Comparison of ENCODE assay signal across 1 cellular context in genomic region chr19:45885556-45886426, GRCh38.
TF ChIP-seq lines count a peak whose summit lies in the region.

TSS of gene IRF2BP1 (minus strand) at chr19:45886141. CDS start at chr19:45885774, 367 bp downstream.

TF ChIP-seq in GM12878, 131 proteins besides CTCF, POLR2A, EP300 and RAD21 (continued from another document):
- TF ChIP-seq BACH1 (IDR thresholded peaks at IDR 0.05; ENCODE audit: borderline replicate concordance), result peak; percentile 80; the same call in 1 of the 2 replicates
- no peak for TF ChIP-seq PML (IDR thresholded peaks at IDR 0.05; ENCODE audit: low read length)
- TF ChIP-seq SUPT20H (IDR thresholded peaks at IDR 0.05; ENCODE audit: borderline replicate concordance, control insufficient read depth, low read depth, low read length), result no peak
- 0 out of 2 replicates have a peak, but pooled peaks have one; percentile 45 for TF ChIP-seq GATAD2B (conservative IDR thresholded peaks at IDR 0.05; ENCODE audit: low read depth)
- TF ChIP-seq CEBPB (IDR thresholded peaks at IDR 0.05; ENCODE audit: borderline replicate concordance in 1 of 2, low read depth in 2 of 2, low read length in 2 of 2), result 0 out of 4 replicates have a peak, but pooled peaks of 1 of the 2 experiments have one; percentile 42
- TF ChIP-seq, protein P1, sequence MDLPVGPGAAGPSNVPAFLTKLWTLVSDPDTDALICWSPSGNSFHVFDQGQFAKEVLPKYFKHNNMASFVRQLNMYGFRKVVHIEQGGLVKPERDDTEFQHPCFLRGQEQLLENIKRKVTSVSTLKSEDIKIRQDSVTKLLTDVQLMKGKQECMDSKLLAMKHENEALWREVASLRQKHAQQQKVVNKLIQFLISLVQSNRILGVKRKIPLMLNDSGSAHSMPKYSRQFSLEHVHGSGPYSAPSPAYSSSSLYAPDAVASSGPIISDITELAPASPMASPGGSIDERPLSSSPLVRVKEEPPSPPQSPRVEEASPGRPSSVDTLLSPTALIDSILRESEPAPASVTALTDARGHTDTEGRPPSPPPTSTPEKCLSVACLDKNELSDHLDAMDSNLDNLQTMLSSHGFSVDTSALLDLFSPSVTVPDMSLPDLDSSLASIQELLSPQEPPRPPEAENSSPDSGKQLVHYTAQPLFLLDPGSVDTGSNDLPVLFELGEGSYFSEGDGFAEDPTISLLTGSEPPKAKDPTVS (IDR thresholded peaks at IDR 0.05; ENCODE audit: low read depth, low read length), result no peak
- no peak; the same call in 1 of the 2 replicates for TF ChIP-seq CHD2 (IDR thresholded peaks at IDR 0.05; ENCODE audit: borderline replicate concordance, low read depth, low read length)
- peak; percentile 22; the same call in 1 of the 2 replicates for TF ChIP-seq CBFB (IDR thresholded peaks at IDR 0.05; ENCODE audit: low read depth)
- TF ChIP-seq TARDBP (IDR thresholded peaks at IDR 0.05; ENCODE audit: borderline replicate concordance), result peak; percentile 62; the same call in 1 of the 2 replicates
- TF ChIP-seq ETV6 (conservative IDR thresholded peaks at IDR 0.05 in 1 of 2, IDR thresholded peaks at IDR 0.05 in 1 of 2; ENCODE audit: borderline replicate concordance in 1 of 2, low read depth in 1 of 2), result no peak
- TF ChIP-seq ZNF24 (IDR thresholded peaks at IDR 0.05), result 0 out of 2 replicates have a peak, but pooled peaks have one; percentile 47
- peak; percentile 66; the same call in 1 of the 2 replicates for TF ChIP-seq LARP7 (IDR thresholded peaks at IDR 0.05)
- no peak for TF ChIP-seq RELA (IDR thresholded peaks at IDR 0.05; ENCODE audit: borderline replicate concordance, partially characterized antibody)
- TF ChIP-seq CREM (IDR thresholded peaks at IDR 0.05; ENCODE audit: low read depth), result peak; percentile 84
- TF ChIP-seq POU2F2 (IDR thresholded peaks at IDR 0.05; ENCODE audit: borderline replicate concordance, low read depth, low read length), result 0 out of 3 replicates have a peak, but pooled peaks have one; percentile 24
- TF ChIP-seq CBX5 (IDR thresholded peaks at IDR 0.05; ENCODE audit: low read depth), result no peak
- TF ChIP-seq, protein P2, sequence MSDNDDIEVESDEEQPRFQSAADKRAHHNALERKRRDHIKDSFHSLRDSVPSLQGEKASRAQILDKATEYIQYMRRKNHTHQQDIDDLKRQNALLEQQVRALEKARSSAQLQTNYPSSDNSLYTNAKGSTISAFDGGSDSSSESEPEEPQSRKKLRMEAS (IDR thresholded peaks at IDR 0.05; ENCODE audit: low read depth, low read length), result peak; percentile 56; the same call in 1 of the 2 replicates
- no peak for TF ChIP-seq CBX3 (IDR thresholded peaks at IDR 0.05; ENCODE audit: borderline replicate concordance, low read depth)
- TF ChIP-seq E2F8 (IDR thresholded peaks at IDR 0.05; ENCODE audit: low read depth, partially characterized antibody), result no peak
- no peak for TF ChIP-seq SPI1 (IDR thresholded peaks at IDR 0.05; ENCODE audit: borderline replicate concordance, insufficient read depth, low read depth, low read length)
- TF ChIP-seq SUZ12 (IDR thresholded peaks at IDR 0.05; ENCODE audit: unreplicated experiment), result no peak
- TF ChIP-seq PAX8 (IDR thresholded peaks at IDR 0.05), result no peak
- no peak for TF ChIP-seq CHD1 (IDR thresholded peaks at IDR 0.05; ENCODE audit: low read depth, low read length)
- TF ChIP-seq DPF2 (IDR thresholded peaks at IDR 0.05), result peak; percentile 62
- TF ChIP-seq IRF5 (IDR thresholded peaks at IDR 0.05; ENCODE audit: borderline replicate concordance), result no peak
- peak; percentile 55; the same call in 1 of the 2 replicates for TF ChIP-seq POLR2AphosphoS2 (IDR thresholded peaks at IDR 0.05; ENCODE audit: low read depth, low read length)
- no peak for TF ChIP-seq EGR1 (IDR thresholded peaks at IDR 0.05; ENCODE audit: borderline replicate concordance in 1 of 2, low read depth in 2 of 2, low read length in 2 of 2)
- peak; percentile 78; the same call in 1 of the 2 replicates for TF ChIP-seq NBN (IDR thresholded peaks at IDR 0.05)
- TF ChIP-seq MYB (IDR thresholded peaks at IDR 0.05; ENCODE audit: borderline replicate concordance, low read depth, low read length), result no peak
- no peak for TF ChIP-seq ZSCAN29 (IDR thresholded peaks at IDR 0.05)
- peak; percentile 85 for TF ChIP-seq HCFC1 (IDR thresholded peaks at IDR 0.05; ENCODE audit: low read length)
- TF ChIP-seq ZNF217 (IDR thresholded peaks at IDR 0.05), result no peak
- TF ChIP-seq SMAD5 (IDR thresholded peaks at IDR 0.05; ENCODE audit: low read depth), result no peak
- no peak for TF ChIP-seq MTA2 (IDR thresholded peaks at IDR 0.05; ENCODE audit: low read depth)
- no peak for TF ChIP-seq JUNB (IDR thresholded peaks at IDR 0.05)
- peak; percentile 79 for TF ChIP-seq IKZF1 (conservative IDR thresholded peaks at IDR 0.05)
- peak; percentile 87 for TF ChIP-seq CREB1 (IDR thresholded peaks at IDR 0.05; ENCODE audit: low read depth)
- TF ChIP-seq WRNIP1 (IDR thresholded peaks at IDR 0.05; ENCODE audit: borderline replicate concordance, low read depth, low read length), result no peak
- TF ChIP-seq RB1 (IDR thresholded peaks at IDR 0.05; ENCODE audit: borderline replicate concordance), result 0 out of 2 replicates have a peak, but pooled peaks have one; percentile 53
- TF ChIP-seq GABPA (IDR thresholded peaks at IDR 0.05; ENCODE audit: low read depth), result no peak; the same call in 1 of the 2 replicates
- TF ChIP-seq BHLHE40 (IDR thresholded peaks at IDR 0.05; ENCODE audit: borderline replicate concordance in 1 of 2, low read depth in 2 of 2, low read length in 1 of 2), result peak; percentile 38 to 40; a peak in 2 of 4 replicates
- TF ChIP-seq MYC (IDR thresholded peaks at IDR 0.05; ENCODE audit: insufficient read depth, insufficient read length, insufficient replicate concordance, low read length, severe bottlenecking), result peak; percentile 61
- no peak for TF ChIP-seq BCL3 (IDR thresholded peaks at IDR 0.05; ENCODE audit: borderline replicate concordance, insufficient read depth, low read depth, low read length, poor library complexity, severe bottlenecking)
- no peak for TF ChIP-seq TAF1 (IDR thresholded peaks at IDR 0.05; ENCODE audit: borderline replicate concordance, low read depth, low read length)
- TF ChIP-seq, protein P3, sequence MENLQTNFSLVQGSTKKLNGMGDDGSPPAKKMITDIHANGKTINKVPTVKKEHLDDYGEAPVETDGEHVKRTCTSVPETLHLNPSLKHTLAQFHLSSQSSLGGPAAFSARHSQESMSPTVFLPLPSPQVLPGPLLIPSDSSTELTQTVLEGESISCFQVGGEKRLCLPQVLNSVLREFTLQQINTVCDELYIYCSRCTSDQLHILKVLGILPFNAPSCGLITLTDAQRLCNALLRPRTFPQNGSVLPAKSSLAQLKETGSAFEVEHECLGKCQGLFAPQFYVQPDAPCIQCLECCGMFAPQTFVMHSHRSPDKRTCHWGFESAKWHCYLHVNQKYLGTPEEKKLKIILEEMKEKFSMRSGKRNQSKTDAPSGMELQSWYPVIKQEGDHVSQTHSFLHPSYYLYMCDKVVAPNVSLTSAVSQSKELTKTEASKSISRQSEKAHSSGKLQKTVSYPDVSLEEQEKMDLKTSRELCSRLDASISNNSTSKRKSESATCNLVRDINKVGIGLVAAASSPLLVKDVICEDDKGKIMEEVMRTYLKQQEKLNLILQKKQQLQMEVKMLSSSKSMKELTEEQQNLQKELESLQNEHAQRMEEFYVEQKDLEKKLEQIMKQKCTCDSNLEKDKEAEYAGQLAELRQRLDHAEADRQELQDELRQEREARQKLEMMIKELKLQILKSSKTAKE (IDR thresholded peaks at IDR 0.05; ENCODE audit: low read depth, poor library complexity, severe bottlenecking), result peak; percentile 13
- TF ChIP-seq NFYA (IDR thresholded peaks at IDR 0.05; ENCODE audit: borderline replicate concordance, low read depth, low read length), result no peak
